In the genomic region with DNA sequence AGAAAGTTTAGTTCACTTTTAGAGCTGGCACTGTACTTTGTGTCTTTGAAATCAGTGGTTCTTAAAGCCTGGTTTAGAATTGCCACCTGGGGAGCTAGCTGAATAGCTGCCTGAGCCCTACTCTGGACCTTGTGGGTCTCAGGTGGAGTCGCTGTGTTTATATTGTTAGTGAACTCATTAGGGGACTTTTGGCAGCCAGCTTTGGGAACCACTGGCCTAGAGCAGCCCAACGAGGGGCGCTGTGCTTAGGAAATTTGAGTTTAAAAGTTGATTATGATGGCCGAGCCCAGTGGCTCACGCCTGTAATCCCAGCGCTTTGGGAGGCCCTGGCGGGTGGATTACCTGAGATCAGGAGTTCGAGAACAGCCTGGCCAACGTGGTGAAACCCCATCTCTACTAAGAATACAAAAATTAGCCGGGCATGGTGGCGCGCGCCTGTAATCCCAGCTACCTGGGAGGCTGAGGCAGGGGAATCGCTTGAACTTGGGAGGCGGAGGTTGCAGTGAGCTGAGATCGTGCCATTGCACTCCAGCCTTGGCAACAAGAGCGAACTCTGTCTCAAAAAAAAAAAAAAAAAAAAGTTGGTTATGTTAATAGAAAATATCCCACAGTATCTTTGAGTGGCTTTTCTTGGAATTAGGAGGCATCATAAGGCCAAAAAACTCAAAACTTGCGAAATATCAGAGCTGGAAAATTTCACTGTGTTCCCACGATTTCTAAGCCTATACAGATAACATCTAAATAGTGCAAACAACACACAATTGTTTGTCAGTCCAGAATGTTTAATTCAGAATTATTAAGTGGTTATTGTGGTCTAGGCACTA, we compare ENCODE assay signal across 8 cellular contexts. TPM values are rescaled to one million over a fixed set of nuclear protein-coding genes. Genes with fewer than 3 reads are reported as not detected.
DNase-seq lines count a peak whose midpoint lies in the region; ATAC-seq and TF ChIP-seq lines count a peak whose summit lies in the region.

No MANE protein-coding gene starts in this region.

- H3K27me3 ChIP-seq in HCT116 (ENCODE audit: insufficient read depth, low read length) (no peaks in the 10 kb centered on the region), PC-3 (ENCODE audit: low read length) (no peaks in the 10 kb centered on the region), dorsolateral prefrontal cortex (no peaks in the 10 kb centered on the region)

- ATAC-seq in GM18517 (IDR thresholded peaks at IDR 0.05; ENCODE audit: unreplicated experiment) (peak; percentile 13), HCT116 (peak; percentile 15), PC-3 (peak; percentile 9), naive B cell (ENCODE audit: low read depth in 2 of 2) (peak in 1 of 2 donors; percentile 14)

- intact Hi-C loops in HCT116 (cut with micrococcal nuclease) (no loop called here), PC-3 (cut with micrococcal nuclease) (loop anchor here (1.0 to 2.0 kb wide), 2 partner anchors 13 to 28 kb away; no protein-coding TSS in a partner anchor), dorsolateral prefrontal cortex (cut with DNase I) (loop anchor here in 1 of 2 donors (10.0 kb wide), 1 partner anchor 133 kb away; a partner anchor contains a TSS)

- in situ Hi-C loops in G401 (cut with HindIII; ENCODE audit: low sequenced_read_pairs): no loop called here

- peaks cover 4 to 8% of the 10 kb centered on the region in 2 donors for H3K36me3 Mint-ChIP-seq in naive B cell

- POLR2A ChIA-PET in HCT116 (lab: Charles Lee): interaction anchor here (0.7 to 1.1 kb wide), 3 partner anchors 9 to 13 kb away, joined by 3 read pairs; no protein-coding TSS in a partner anchor
- POLR2A ChIA-PET in PC-3 (lab: Charles Lee; ENCODE audit: unreplicated experiment): interaction anchor here (0.6 to 1.1 kb wide), 3 partner anchors 12 to 535 kb away, joined by 3 to 6 read pairs (median 4); no protein-coding TSS in a partner anchor

- BruUV-seq in HCT116 (replicated peaks; lab: Mats Ljungman, UMichigan): no TSS peak
- BruUV-seq in PC-3 (replicated peaks; lab: Mats Ljungman, UMichigan): TSS peak; percentile 71

- H3K9ac ChIP-seq in HCT116 (ENCODE audit: low read length) (peak overlapping the region; percentile 78), PC-3 (ENCODE audit: low read length) (peak overlapping the region; percentile 87)

- peak overlapping the region; percentile 74 to 75 for H3K4me3 ChIP-seq in HCT116 (replicated peaks in 1 of 2; ENCODE audit: low read depth in 1 of 2, low read length in 2 of 2)
- H3K4me3 ChIP-seq in PC-3 (ENCODE audit: low read length): peak overlapping the region; percentile 81
- peak overlapping the region; percentile 67 to 100 (median 93) for H3K4me3 ChIP-seq in dorsolateral prefrontal cortex

- H2AFZ ChIP-seq in HCT116 (ENCODE audit: low read depth, low read length, poor library complexity, severe bottlenecking): peak overlapping the region; percentile 63
- peak overlapping the region; percentile 92 for H2AFZ ChIP-seq in PC-3 (ENCODE audit: low read length)

- peak overlapping the region; percentile 95 to 100 (median 98) for H3K27ac Mint-ChIP-seq in naive B cell

- H3K9me2 ChIP-seq in HCT116 (ENCODE audit: insufficient read depth) (no peaks in the 10 kb centered on the region), PC-3 (replicated peaks; ENCODE audit: low read length) (no peaks in the 10 kb centered on the region)

- TF ChIP-seq POLR2A in HCT116 (IDR thresholded peaks at IDR 0.05; ENCODE audit: borderline replicate concordance, extremely low read depth, insufficient read depth, insufficient read length): no peak

- TF ChIP-seq CTCF in HCT116 (IDR thresholded peaks at IDR 0.05 in 2 of 3, conservative IDR thresholded peaks at IDR 0.05 in 1 of 3; ENCODE audit: borderline replicate concordance in 1 of 3, insufficient read depth in 1 of 3, low read depth in 2 of 3, low read length in 2 of 3) (no peak), PC-3 (conservative IDR thresholded peaks at IDR 0.05; ENCODE audit: low read depth, low read length) (no peak), dorsolateral prefrontal cortex (IDR thresholded peaks at IDR 0.05 in 54 of 56, conservative IDR thresholded peaks at IDR 0.05 in 2 of 56; ENCODE audit: low read depth in 1 of 56, partially characterized antibody in 56 of 56) (no peak)

- H3K9me3 ChIP-seq in HCT116 (ENCODE audit: control insufficient read depth in 1 of 2, insufficient read depth in 1 of 2, low read depth in 1 of 2, low read length in 2 of 2) (no peaks in the 10 kb centered on the region), PC-3 (ENCODE audit: low read length) (no peaks in the 10 kb centered on the region)

- H4K20me1 ChIP-seq in HCT116 (ENCODE audit: insufficient read depth): no peaks in the 10 kb centered on the region
- H4K20me1 ChIP-seq in PC-3 (ENCODE audit: low read length): no peaks in the 10 kb centered on the region

- peaks cover 25 to 53% (median 38%) of the 10 kb centered on the region in 3 donors for H3K4me1 Mint-ChIP-seq in naive B cell

- peak overlapping the region; percentile 88 to 100 (median 98) for H3K4me3 Mint-ChIP-seq in naive B cell

- H3K36me3 ChIP-seq in HCT116 (ENCODE audit: control insufficient read depth in 1 of 2, insufficient read depth in 2 of 2, low read length in 2 of 2): no peaks in the 10 kb centered on the region
- H3K36me3 ChIP-seq in PC-3 (ENCODE audit: low read depth, low read length): no peaks in the 10 kb centered on the region

- no peak for TF ChIP-seq RAD21 in HCT116 (IDR thresholded peaks at IDR 0.05; ENCODE audit: low read depth)

- RAD21 ChIA-PET in HCT116 (lab: Charles Lee; ENCODE audit: low non-redundant PET in 1 of 2, low total read pairs in 2 of 2, uncharacterized antibody in 2 of 2, unreplicated experiment in 2 of 2): no interaction called here

- H3K27ac ChIP-seq in HCT116 (ENCODE audit: low read depth, low read length): peak overlapping the region; percentile 55
- H3K27ac ChIP-seq in PC-3 (ENCODE audit: low read length): peak overlapping the region; percentile 72
- peak overlapping the region in 43 of 59 donors; percentile 35 to 90 (median 80) for H3K27ac ChIP-seq in dorsolateral prefrontal cortex

- peaks cover 32% of the 10 kb centered on the region for H3K79me2 ChIP-seq in HCT116 (ENCODE audit: insufficient read depth, low read length)
- H3K79me2 ChIP-seq in PC-3 (ENCODE audit: low read length): peaks cover 39% of the 10 kb centered on the region

- H3F3A ChIP-seq in PC-3 (ENCODE audit: low read length, unreplicated experiment): no peaks in the 10 kb centered on the region

- no peaks in the 10 kb centered on the region for H3K27me3 Mint-ChIP-seq in naive B cell

- no peak for DNase-seq in HCT116 (ENCODE audit: low read depth, low spot score)
- DNase-seq in PC-3: peak; percentile 1
- DNase-seq in dorsolateral prefrontal cortex: no peak
- no peak for DNase-seq in naive B cell
- no peak for DNase-seq in 8988T
- no peak for DNase-seq in NCI-H774 (lab: John Stamatoyannopoulos, UW)
- DNase-seq in G401 (ENCODE audit: low spot score): no peak

- peaks cover 10 to 23% of the 10 kb centered on the region in 2 experiments for H3K4me1 ChIP-seq in HCT116 (ENCODE audit: control insufficient read depth in 1 of 2, insufficient read depth in 2 of 2, low read length in 2 of 2)
- H3K4me1 ChIP-seq in PC-3 (ENCODE audit: insufficient read depth, low read length): peaks cover 20% of the 10 kb centered on the region

- H3K9me3 Mint-ChIP-seq in naive B cell: peaks cover 0 to 4% (median 0%) of the 10 kb centered on the region in 7 donors

- H3K4me2 ChIP-seq in HCT116 (ENCODE audit: low read length): peak overlapping the region; percentile 94
- peak overlapping the region; percentile 79 for H3K4me2 ChIP-seq in PC-3 (ENCODE audit: low read length)

- CTCF ChIA-PET in HCT116 (lab: Charles Lee) (interaction anchor here (1.4 to 2.7 kb wide), 2 partner anchors 13 to 169 kb away, joined by 3 to 20 read pairs; no protein-coding TSS in a partner anchor), PC-3 (lab: Charles Lee) (interaction anchor here (2.1 kb wide), 1 partner anchor 13 kb away, joined by 13 read pairs; no protein-coding TSS in a partner anchor)

TF ChIP-seq in HCT116, 20 proteins besides CTCF, POLR2A, EP300 and RAD21:
- TF ChIP-seq, protein P1, sequence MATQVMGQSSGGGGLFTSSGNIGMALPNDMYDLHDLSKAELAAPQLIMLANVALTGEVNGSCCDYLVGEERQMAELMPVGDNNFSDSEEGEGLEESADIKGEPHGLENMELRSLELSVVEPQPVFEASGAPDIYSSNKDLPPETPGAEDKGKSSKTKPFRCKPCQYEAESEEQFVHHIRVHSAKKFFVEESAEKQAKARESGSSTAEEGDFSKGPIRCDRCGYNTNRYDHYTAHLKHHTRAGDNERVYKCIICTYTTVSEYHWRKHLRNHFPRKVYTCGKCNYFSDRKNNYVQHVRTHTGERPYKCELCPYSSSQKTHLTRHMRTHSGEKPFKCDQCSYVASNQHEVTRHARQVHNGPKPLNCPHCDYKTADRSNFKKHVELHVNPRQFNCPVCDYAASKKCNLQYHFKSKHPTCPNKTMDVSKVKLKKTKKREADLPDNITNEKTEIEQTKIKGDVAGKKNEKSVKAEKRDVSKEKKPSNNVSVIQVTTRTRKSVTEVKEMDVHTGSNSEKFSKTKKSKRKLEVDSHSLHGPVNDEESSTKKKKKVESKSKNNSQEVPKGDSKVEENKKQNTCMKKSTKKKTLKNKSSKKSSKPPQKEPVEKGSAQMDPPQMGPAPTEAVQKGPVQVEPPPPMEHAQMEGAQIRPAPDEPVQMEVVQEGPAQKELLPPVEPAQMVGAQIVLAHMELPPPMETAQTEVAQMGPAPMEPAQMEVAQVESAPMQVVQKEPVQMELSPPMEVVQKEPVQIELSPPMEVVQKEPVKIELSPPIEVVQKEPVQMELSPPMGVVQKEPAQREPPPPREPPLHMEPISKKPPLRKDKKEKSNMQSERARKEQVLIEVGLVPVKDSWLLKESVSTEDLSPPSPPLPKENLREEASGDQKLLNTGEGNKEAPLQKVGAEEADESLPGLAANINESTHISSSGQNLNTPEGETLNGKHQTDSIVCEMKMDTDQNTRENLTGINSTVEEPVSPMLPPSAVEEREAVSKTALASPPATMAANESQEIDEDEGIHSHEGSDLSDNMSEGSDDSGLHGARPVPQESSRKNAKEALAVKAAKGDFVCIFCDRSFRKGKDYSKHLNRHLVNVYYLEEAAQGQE (IDR thresholded peaks at IDR 0.05; ENCODE audit: low read depth): no peak
- no peak for TF ChIP-seq YY1 (IDR thresholded peaks at IDR 0.05; ENCODE audit: extremely low read depth, insufficient replicate concordance, low read depth, low read length)

RNA-seq across cellular contexts. Expression of a gene that starts 0.8 kb away (rescaled TPM):
- total RNA-seq in HCT116 (2021; ENCODE audit: unreplicated experiment) (47.2 TPM), PC-3 (2014; rRNA removed) (31.7 and 32.2 TPM in 2 replicates), dorsolateral prefrontal cortex (10 to 100 TPM; 15.7 to 40.4 (median 28.3) TPM)
- 14.4 and 23.3 TPM in 2 replicates for polyA plus RNA-seq in HCT116 (2012)
- polyA plus RNA-seq in naive B cell (ENCODE audit: low read depth in 6 of 6): 10 to 100 TPM; 27.3 to 42.1 (median 35.4) TPM
- total RNA-seq in G401 (2014; rRNA removed; shearing (Covaris generic)): 61.4 and 117 TPM in 2 replicates
